21 cellular contexts compared by ENCODE assay signal in genomic region chr16:79172306-79172705, GRCh38.
"Had no signal": no experiment of that assay in that cellular context is flagged by ENCODE, and none has a peak within 500 bp of the region (broad histone marks: within the 10 kb centered on the region; RNA-seq: fewer than 3 reads in every experiment).

No MANE protein-coding gene starts in this region.

- H3K36me3 ChIP-seq: esophagus squamous epithelium, prostate gland, tibial artery, vagina had no signal

- H3K27ac ChIP-seq: esophagus squamous epithelium, prostate gland, tibial artery, vagina had no signal

- DNase-seq: activated CD4-positive, alpha-beta T cell treated with anti-CD3 and anti-CD28 coated beads for 48 hours; activated CD4-positive, CD25-positive, alpha-beta regulatory T cell; activated CD8-positive, alpha-beta T cell treated with anti-CD3 and anti-CD28 coated beads for 36 hours; activated naive CD4-positive, alpha-beta T cell treated with Interleukin-2 at 50 U/mL for 16 hours; activated naive CD8-positive, alpha-beta T cell treated with anti-CD3 and anti-CD28 coated beads, Interleukin-2, amount 10 ng/mL, durations not matched to agents 7 days and 5 days; activated T-cell treated with anti-CD3 and anti-CD28 coated beads, Interleukin-2, amount 50 U/mL, for 1 hour; amygdala; caudate nucleus; effector memory CD8-positive, alpha-beta T cell; esophagus squamous epithelium; immature natural killer cell; kidney glomerular epithelial cell; mesendoderm; naive thymus-derived CD4-positive, alpha-beta T cell; right cardiac atrium; stimulated activated CD4-positive, alpha-beta T cell treated with anti-CD3 and anti-CD28 coated beads, Interleukin-2, amount 100 ng/mL, for 24 hours; stimulated activated naive CD4-positive, alpha-beta T cell treated with Interleukin-2 at 50 U/mL for 16 hours; tibial artery had no signal

- H3K4me3 Mint-ChIP-seq: activated CD8-positive, alpha-beta T cell treated with anti-CD3 and anti-CD28 coated beads for 36 hours; activated naive CD8-positive, alpha-beta T cell treated with anti-CD3 and anti-CD28 coated beads, Interleukin-2, amount 10 ng/mL, durations not matched to agents 7 days and 5 days; effector memory CD8-positive, alpha-beta T cell; immature natural killer cell; naive thymus-derived CD4-positive, alpha-beta T cell had no signal

- H3K4me1 ChIP-seq: prostate gland, vagina had no signal

- ATAC-seq: activated CD8-positive, alpha-beta T cell treated with anti-CD3 and anti-CD28 coated beads for 36 hours; effector memory CD8-positive, alpha-beta T cell; naive thymus-derived CD4-positive, alpha-beta T cell; right cardiac atrium had no signal

- H3K4me3 ChIP-seq: esophagus squamous epithelium, prostate gland, tibial artery, vagina had no signal

- H3K27me3 ChIP-seq: esophagus squamous epithelium, tibial artery, vagina had no signal

- H3K9me3 ChIP-seq: prostate gland, vagina had no signal

- H3K27ac Mint-ChIP-seq: activated CD8-positive, alpha-beta T cell treated with anti-CD3 and anti-CD28 coated beads for 36 hours; activated naive CD8-positive, alpha-beta T cell treated with anti-CD3 and anti-CD28 coated beads, Interleukin-2, amount 10 ng/mL, durations not matched to agents 7 days and 5 days; activated T-helper 2 cell treated with anti-CD3 and anti-CD28 coated beads, Interferon-gamma antibody, Interleukin-2, Interleukin-4, amounts not matched to agents 10 μg/mL and 5 μg/mL and 100 μg/mL, durations not matched to agents 14 hours and 24 hours and 36 hours; effector memory CD8-positive, alpha-beta T cell; immature natural killer cell; naive thymus-derived CD4-positive, alpha-beta T cell had no signal
